In the genomic region with DNA sequence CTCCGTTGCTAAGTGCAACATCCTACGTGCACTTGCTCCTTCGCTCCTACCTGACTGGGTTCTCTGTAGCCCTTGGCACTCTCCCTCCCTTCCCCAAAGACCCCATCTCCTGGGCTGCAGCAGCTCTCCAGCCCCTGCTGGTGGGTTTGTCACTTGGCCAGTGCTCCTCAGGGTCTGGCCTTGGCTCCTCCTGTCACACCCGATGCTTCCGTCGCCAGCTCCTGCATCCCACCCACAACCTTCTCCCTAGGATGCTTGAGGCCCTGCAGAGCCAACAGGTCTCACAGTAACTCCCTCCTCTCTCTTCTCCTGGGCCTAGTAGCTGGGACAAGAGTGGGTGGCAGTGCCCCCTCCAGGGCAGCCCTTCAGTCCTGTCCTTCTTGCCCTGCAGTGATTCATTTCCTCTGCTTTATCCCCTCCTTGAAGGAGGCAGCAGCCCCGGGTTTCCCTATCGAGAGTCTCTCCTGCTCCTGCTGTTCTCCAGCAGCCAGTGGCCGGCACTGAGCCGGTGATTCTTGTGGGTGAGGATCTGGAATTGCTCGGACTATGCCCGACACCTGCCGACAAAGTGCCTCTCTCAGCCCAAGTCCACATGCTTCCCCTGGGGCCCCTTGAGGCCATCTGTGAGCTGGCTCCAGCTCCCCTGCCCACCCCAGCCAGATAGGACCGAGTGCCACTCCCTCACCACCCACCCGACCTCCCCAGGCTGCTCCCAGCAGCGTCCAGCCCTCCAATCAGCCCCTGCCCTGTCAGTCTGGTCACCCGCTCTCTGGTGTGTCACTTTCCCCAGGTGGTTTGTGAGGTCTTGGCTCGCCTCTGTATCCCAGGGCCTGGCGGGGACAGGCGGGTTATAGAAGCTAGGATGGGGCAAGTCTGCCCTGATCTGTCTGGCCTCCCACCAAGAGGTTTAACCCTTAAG, we compare ENCODE assay signal across 9 cellular contexts. TPM values are rescaled to one million over a fixed set of nuclear protein-coding genes. Genes with fewer than 3 reads are reported as not detected.
DNase-seq lines count a peak whose midpoint lies in the region; ATAC-seq and TF ChIP-seq lines count a peak whose summit lies in the region.
"Had no signal": no experiment of that assay in that cellular context is flagged by ENCODE, and none has a peak within 500 bp of the region (broad histone marks: within the 10 kb centered on the region; RNA-seq: fewer than 3 reads in every experiment).

No MANE protein-coding gene starts in this region.

- H3K36me3 ChIP-seq in H7 (replicated peaks; ENCODE audit: control insufficient read depth, insufficient read depth, low read length), result peaks cover 3% of the 10 kb centered on the region

- H3K27me3 Mint-ChIP-seq in activated naive CD8-positive, alpha-beta T cell treated with anti-CD3 and anti-CD28 coated beads, Interleukin-2, amount 50 U/mL, for 24 hours, result peaks cover 5% of the 10 kb centered on the region

- no peak overlapping the region for H3K4me3 Mint-ChIP-seq in activated naive CD8-positive, alpha-beta T cell treated with anti-CD3 and anti-CD28 coated beads, Interleukin-2, amount 50 U/mL, for 24 hours

- peak; percentile 27 for TF ChIP-seq CTCF in AG09309 (IDR thresholded peaks at IDR 0.05; ENCODE audit: control insufficient read depth, insufficient read depth, low read depth, low read length, missing control alignments)

- no peak overlapping the region for H3K27ac Mint-ChIP-seq in activated naive CD8-positive, alpha-beta T cell treated with anti-CD3 and anti-CD28 coated beads, Interleukin-2, amount 50 U/mL, for 24 hours

- no peaks in the 10 kb centered on the region for H3K27me3 ChIP-seq in H7 (ENCODE audit: control insufficient read depth, insufficient read depth, low read length)

- peak; percentile 42 for ATAC-seq in activated naive CD8-positive, alpha-beta T cell treated with anti-CD3 and anti-CD28 coated beads, Interleukin-2, amount 50 U/mL, for 24 hours
- no peak for ATAC-seq in HG02840 (IDR thresholded peaks at IDR 0.05; ENCODE audit: low FRiP score, unreplicated experiment)

- H3K4me3 ChIP-seq in AG09309 (ENCODE audit: control insufficient read depth, low read depth, low read length), result no peak overlapping the region
- no peak overlapping the region for H3K4me3 ChIP-seq in H7 (ENCODE audit: insufficient read depth, low read depth, low read length)

- H3K4me1 Mint-ChIP-seq in activated naive CD8-positive, alpha-beta T cell treated with anti-CD3 and anti-CD28 coated beads, Interleukin-2, amount 50 U/mL, for 24 hours, result peaks cover 4% of the 10 kb centered on the region

- no peaks in the 10 kb centered on the region for H3K9me3 Mint-ChIP-seq in activated naive CD8-positive, alpha-beta T cell treated with anti-CD3 and anti-CD28 coated beads, Interleukin-2, amount 50 U/mL, for 24 hours

- no peak for DNase-seq in AG09309 (ENCODE audit: low read depth)
- peak; percentile 78 for DNase-seq in H7
- no peak for DNase-seq in activated naive CD8-positive, alpha-beta T cell treated with anti-CD3 and anti-CD28 coated beads, Interleukin-2, amount 50 U/mL, for 24 hours
- peak; percentile 82 for DNase-seq in kidney tubule cell (ENCODE audit: low spot score)
- no peak for DNase-seq in mesenteric fat pad (ENCODE audit: low spot score)
- DNase-seq in ecto neural progenitor cell (ENCODE audit: low spot score), result no peak
- no peak for DNase-seq in T-helper 2 cell

- H3K36me3 Mint-ChIP-seq in activated naive CD8-positive, alpha-beta T cell treated with anti-CD3 and anti-CD28 coated beads, Interleukin-2, amount 50 U/mL, for 24 hours (ENCODE audit: low read depth), result peaks cover 8% of the 10 kb centered on the region

RNA-seq across cellular contexts. Expression of gene LITAFD, which starts 3.8 kb away (rescaled TPM):
- total RNA-seq in H7 (2014; rRNA removed; shearing (Covaris generic)), result not detected in 2 replicates
- total RNA-seq in mesenteric fat pad, result not detected
- total RNA-seq: cerebellum had no signal

RNA-seq across cellular contexts. Expression of gene CARHSP1, which starts 17.1 kb away (rescaled TPM):
- total RNA-seq in H7 (2014; rRNA removed; shearing (Covaris generic)), result 324 and 345 TPM in 2 replicates
- total RNA-seq in mesenteric fat pad, result 90.0 TPM

Comparison
In these comparisons a context has a peak if more than half of its experiments do, and no peak if none do; other contexts are left out.
1. DNase-seq: peak in H7 (single experiment) and kidney tubule cell (single experiment); none in AG09309 (single experiment), activated naive CD8-positive, alpha-beta T cell treated with anti-CD3 and anti-CD28 coated beads, Interleukin-2, amount 50 U/mL, for 24 hours (single experiment), mesenteric fat pad (single experiment), ecto neural progenitor cell (single experiment) and T-helper 2 cell (0 of 5).